1 cellular context compared by ENCODE assay signal in genomic region chr4:94345267-94345666, GRCh38.
TF ChIP-seq lines count a peak whose summit lies in the region.

No MANE protein-coding gene starts in this region.

TF ChIP-seq in K562, 482 proteins besides CTCF, POLR2A, EP300 and RAD21 (continued from another document):
- TF ChIP-seq ZBTB26 (CRISPR knock-in tag; IDR thresholded peaks at IDR 0.05) (no peak), HINFP (tag; conservative IDR thresholded peaks at IDR 0.05; ENCODE audit: low read depth) (no peak), RNF219 (CRISPR knock-in tag; IDR thresholded peaks at IDR 0.05) (no peak), CEBPZ (IDR thresholded peaks at IDR 0.05; ENCODE audit: borderline replicate concordance, low read depth, low read length) (no peak), C11orf30 (IDR thresholded peaks at IDR 0.05; ENCODE audit: low read depth) (no peak), ZNF764 (CRISPR knock-in tag; IDR thresholded peaks at IDR 0.05; ENCODE audit: low read depth) (no peak), SIX5 (IDR thresholded peaks at IDR 0.05; ENCODE audit: borderline replicate concordance in 1 of 2, insufficient read depth in 1 of 2, low read depth in 1 of 2, low read length in 2 of 2) (no peak), RBM39 (optimal IDR thresholded peaks at IDR 0.05; ENCODE audit: low read depth, low read length) (no peak), BMI1 (IDR thresholded peaks at IDR 0.05; ENCODE audit: low read length) (no peak), OTX1 (CRISPR knock-in tag; IDR thresholded peaks at IDR 0.05) (no peak), FIP1L1 (IDR thresholded peaks at IDR 0.05; ENCODE audit: low read depth, low read length, poor library complexity, severe bottlenecking) (no peak), SAFB2 (IDR thresholded peaks at IDR 0.05; ENCODE audit: borderline replicate concordance, low read depth, low read length, severe bottlenecking) (no peak)
